8 cellular contexts compared by ENCODE assay signal in the genomic region with DNA sequence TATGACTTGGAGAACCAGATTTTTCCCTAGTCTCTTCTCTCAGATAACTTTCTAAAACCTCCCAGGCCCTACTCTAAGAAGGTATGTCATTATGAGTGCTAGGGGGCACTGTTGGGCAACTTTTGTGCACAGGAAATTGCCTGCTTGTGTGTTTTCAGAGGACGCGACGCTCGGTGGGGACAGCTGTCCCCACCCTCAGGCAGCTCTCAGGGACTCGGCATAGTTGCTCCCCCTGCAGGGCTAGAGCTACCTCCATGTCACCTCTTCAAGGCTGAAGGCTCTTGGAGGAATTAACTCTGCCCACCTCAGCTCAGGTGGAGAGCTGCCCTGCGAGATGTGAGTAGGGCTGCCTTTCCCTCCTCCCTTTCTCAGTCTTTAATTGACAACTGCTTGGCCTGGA. TPM values are rescaled to one million over a fixed set of nuclear protein-coding genes. Genes with fewer than 3 reads are reported as not detected.
DNase-seq lines count a peak whose midpoint lies in the region; ATAC-seq and TF ChIP-seq lines count a peak whose summit lies in the region.

No MANE protein-coding gene starts in this region.

- ATAC-seq in HG03342 (IDR thresholded peaks at IDR 0.05; ENCODE audit: unreplicated experiment): peak; percentile 63
- no peak for ATAC-seq in gastroesophageal sphincter

- H3K36me3 Mint-ChIP-seq in endodermal cell (ENCODE audit: low read depth) (no peaks in the 10 kb centered on the region), neural crest cell (ENCODE audit: low read depth) (no peaks in the 10 kb centered on the region)

- H3K27me3 ChIP-seq in endodermal cell (ENCODE audit: control insufficient read depth, insufficient read depth, low read length, poor library complexity, severe bottlenecking) (peaks cover 88% of the 10 kb centered on the region), gastroesophageal sphincter (peaks cover 77% of the 10 kb centered on the region)

- H3K9me3 Mint-ChIP-seq in endodermal cell: no peaks in the 10 kb centered on the region
- H3K9me3 Mint-ChIP-seq in neural crest cell: no peaks in the 10 kb centered on the region

- H3K27ac ChIP-seq in 22Rv1: no peak overlapping the region
- no peak overlapping the region for H3K27ac ChIP-seq in endodermal cell (ENCODE audit: low read depth, low read length)
- no peak overlapping the region for H3K27ac ChIP-seq in gastroesophageal sphincter

- TF ChIP-seq EP300 in gastroesophageal sphincter (IDR thresholded peaks at IDR 0.05): no peak

- H3K4me3 Mint-ChIP-seq in endodermal cell (no peak overlapping the region), neural crest cell (no peak overlapping the region)

- DNase-seq in GM12865 (ENCODE audit: low read depth) (peak; percentile 87), NCI-H510A treated with DMSO at 0.1 percent for 48 hours (lab: John Stamatoyannopoulos, UW) (peak; percentile 56), endodermal cell (peak; percentile 96), neural crest cell (ENCODE audit: low read depth, low spot score) (peak; percentile 58)
- peak; percentile 13 to 44 for DNase-seq in activated CD4-positive, alpha-beta T cell treated with anti-CD3 and anti-CD28 coated beads for 4 hours

- TF ChIP-seq CTCF in 22Rv1 (IDR thresholded peaks at IDR 0.05): peak; percentile 75
- peak; percentile 53 for TF ChIP-seq CTCF in GM12865 (IDR thresholded peaks at IDR 0.05; ENCODE audit: insufficient read depth, low read depth, low read length, missing control alignments)
- TF ChIP-seq CTCF in endodermal cell (conservative IDR thresholded peaks at IDR 0.05): peak; percentile 89
- peak; percentile 68 for TF ChIP-seq CTCF in neural crest cell (conservative IDR thresholded peaks at IDR 0.05)
- no peak for TF ChIP-seq CTCF in gastroesophageal sphincter (IDR thresholded peaks at IDR 0.05)

- H3K36me3 ChIP-seq in endodermal cell (ENCODE audit: control insufficient read depth, insufficient read depth, low read length) (no peaks in the 10 kb centered on the region), gastroesophageal sphincter (no peaks in the 10 kb centered on the region)

- H3K27me3 Mint-ChIP-seq in endodermal cell (ENCODE audit: insufficient read depth): peaks cover 95% of the 10 kb centered on the region
- peaks cover 96% of the 10 kb centered on the region for H3K27me3 Mint-ChIP-seq in neural crest cell (ENCODE audit: low read depth)

- peaks cover 14% of the 10 kb centered on the region for H3K4me1 Mint-ChIP-seq in endodermal cell
- peaks cover 10% of the 10 kb centered on the region for H3K4me1 Mint-ChIP-seq in neural crest cell

- 11 to 28% methylated on average over 2 to 6 of the region's 6 CpGs for WGBS in endodermal cell (ENCODE audit: insufficient coverage in 1 of 2, insufficient read length in 1 of 2), 2 experiments
- 18% methylated on average over 6 of the region's 6 CpGs; no CpG with 5 or more reads in 1 of the 2 donors for WGBS in gastroesophageal sphincter (ENCODE audit: low coverage in 1 of 2), 2 donors

- H3K4me1 ChIP-seq in endodermal cell (ENCODE audit: control insufficient read depth, insufficient read depth, low read length) (peaks cover 9% of the 10 kb centered on the region), gastroesophageal sphincter (peaks cover 0 to 12% (median 6%) of the 10 kb centered on the region in 3 donors)

- no peak for TF ChIP-seq POLR2A in gastroesophageal sphincter (IDR thresholded peaks at IDR 0.05)

- no peak overlapping the region for H3K9ac ChIP-seq in endodermal cell (ENCODE audit: extremely low read depth, low read length, poor library complexity, severe bottlenecking)

- H3K9me3 ChIP-seq in endodermal cell (ENCODE audit: control insufficient read depth, low read length) (no peaks in the 10 kb centered on the region), gastroesophageal sphincter (no peaks in the 10 kb centered on the region)

- H3K4me3 ChIP-seq in GM12865 (ENCODE audit: low read depth, low read length): no peak overlapping the region
- no peak overlapping the region for H3K4me3 ChIP-seq in endodermal cell (ENCODE audit: low read length)
- H3K4me3 ChIP-seq in gastroesophageal sphincter: no peak overlapping the region

- H3K27ac Mint-ChIP-seq in endodermal cell: no peak overlapping the region
- H3K27ac Mint-ChIP-seq in neural crest cell (ENCODE audit: unreplicated experiment): no peak overlapping the region

RNA-seq across cellular contexts. Expression of a gene that starts 10.2 kb away (rescaled TPM):
- not detected for total RNA-seq in endodermal cell
- polyA plus RNA-seq in endodermal cell (2013, experiment 1 of 2): not detected
- polyA plus RNA-seq in endodermal cell (2013, experiment 2 of 2): not detected
- not detected in 2 replicates for total RNA-seq in neural crest cell
- not detected for total RNA-seq in gastroesophageal sphincter

RNA-seq across cellular contexts. Expression of a gene that starts 15.2 kb away (rescaled TPM):
- total RNA-seq in endodermal cell: not detected
- not detected for polyA plus RNA-seq in endodermal cell (2013, experiment 1 of 2)
- not detected for polyA plus RNA-seq in endodermal cell (2013, experiment 2 of 2)
- not detected in 2 replicates for total RNA-seq in neural crest cell
- total RNA-seq in gastroesophageal sphincter: not detected

Comparison
In these comparisons a context has a peak if more than half of its experiments do, and no peak if none do; other contexts are left out.
1. CTCF ChIP-seq: peak in 22Rv1 (single experiment), GM12865 (single experiment), endodermal cell (single experiment) and neural crest cell (single experiment); none in gastroesophageal sphincter (0 of 4).
2. DNase-seq: peak in every context shown above with its lines; median percentile 96 in endodermal cell; 87 in GM12865; 58 in neural crest cell; 56 in NCI-H510A treated with DMSO at 0.1 percent for 48 hours; 28 in activated CD4-positive, alpha-beta T cell treated with anti-CD3 and anti-CD28 coated beads for 4 hours.